In the genomic region with DNA sequence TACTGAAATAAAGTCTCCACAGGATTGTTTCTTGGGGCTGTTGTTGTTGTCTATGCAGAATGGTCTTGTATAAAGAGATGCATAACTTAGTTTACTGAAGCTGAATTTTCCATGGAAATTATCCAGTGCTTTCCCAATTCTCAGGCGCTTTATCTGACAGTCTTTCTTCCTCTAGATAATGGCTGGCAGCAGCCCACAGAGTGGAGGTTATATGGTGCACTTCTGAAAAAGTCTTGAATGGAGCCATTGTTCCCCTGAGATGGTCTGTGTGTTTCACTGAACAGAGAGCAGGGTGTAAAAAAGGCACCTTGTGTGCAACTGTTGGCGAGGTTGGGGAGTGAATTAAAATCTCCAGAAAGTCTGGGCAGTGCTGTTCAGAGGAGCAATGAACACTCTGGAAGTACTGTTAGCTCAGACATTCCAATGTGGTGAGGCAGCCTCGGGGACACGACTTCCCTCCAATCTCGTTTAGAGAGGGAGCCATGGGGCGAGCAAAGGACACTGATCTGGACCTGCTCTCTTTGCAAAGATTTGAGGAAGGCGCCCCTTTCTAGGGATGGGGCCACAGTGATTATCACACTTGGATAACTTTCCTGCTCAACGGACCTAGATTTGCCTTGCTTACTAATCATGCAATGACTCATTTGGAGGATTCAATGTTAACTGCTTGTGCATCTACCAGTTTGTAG, we compare ENCODE assay signal across 1 cellular context.
A peak's percentile ranks its signal among the peaks of the same experiment; 100 is the strongest.
TF ChIP-seq lines count a peak whose summit lies in the region.

No MANE protein-coding gene starts in this region.

TF ChIP-seq in HEK293, 187 proteins besides CTCF, POLR2A, EP300 and RAD21 (continued from another document and continues in another):
- TF ChIP-seq, protein P1, sequence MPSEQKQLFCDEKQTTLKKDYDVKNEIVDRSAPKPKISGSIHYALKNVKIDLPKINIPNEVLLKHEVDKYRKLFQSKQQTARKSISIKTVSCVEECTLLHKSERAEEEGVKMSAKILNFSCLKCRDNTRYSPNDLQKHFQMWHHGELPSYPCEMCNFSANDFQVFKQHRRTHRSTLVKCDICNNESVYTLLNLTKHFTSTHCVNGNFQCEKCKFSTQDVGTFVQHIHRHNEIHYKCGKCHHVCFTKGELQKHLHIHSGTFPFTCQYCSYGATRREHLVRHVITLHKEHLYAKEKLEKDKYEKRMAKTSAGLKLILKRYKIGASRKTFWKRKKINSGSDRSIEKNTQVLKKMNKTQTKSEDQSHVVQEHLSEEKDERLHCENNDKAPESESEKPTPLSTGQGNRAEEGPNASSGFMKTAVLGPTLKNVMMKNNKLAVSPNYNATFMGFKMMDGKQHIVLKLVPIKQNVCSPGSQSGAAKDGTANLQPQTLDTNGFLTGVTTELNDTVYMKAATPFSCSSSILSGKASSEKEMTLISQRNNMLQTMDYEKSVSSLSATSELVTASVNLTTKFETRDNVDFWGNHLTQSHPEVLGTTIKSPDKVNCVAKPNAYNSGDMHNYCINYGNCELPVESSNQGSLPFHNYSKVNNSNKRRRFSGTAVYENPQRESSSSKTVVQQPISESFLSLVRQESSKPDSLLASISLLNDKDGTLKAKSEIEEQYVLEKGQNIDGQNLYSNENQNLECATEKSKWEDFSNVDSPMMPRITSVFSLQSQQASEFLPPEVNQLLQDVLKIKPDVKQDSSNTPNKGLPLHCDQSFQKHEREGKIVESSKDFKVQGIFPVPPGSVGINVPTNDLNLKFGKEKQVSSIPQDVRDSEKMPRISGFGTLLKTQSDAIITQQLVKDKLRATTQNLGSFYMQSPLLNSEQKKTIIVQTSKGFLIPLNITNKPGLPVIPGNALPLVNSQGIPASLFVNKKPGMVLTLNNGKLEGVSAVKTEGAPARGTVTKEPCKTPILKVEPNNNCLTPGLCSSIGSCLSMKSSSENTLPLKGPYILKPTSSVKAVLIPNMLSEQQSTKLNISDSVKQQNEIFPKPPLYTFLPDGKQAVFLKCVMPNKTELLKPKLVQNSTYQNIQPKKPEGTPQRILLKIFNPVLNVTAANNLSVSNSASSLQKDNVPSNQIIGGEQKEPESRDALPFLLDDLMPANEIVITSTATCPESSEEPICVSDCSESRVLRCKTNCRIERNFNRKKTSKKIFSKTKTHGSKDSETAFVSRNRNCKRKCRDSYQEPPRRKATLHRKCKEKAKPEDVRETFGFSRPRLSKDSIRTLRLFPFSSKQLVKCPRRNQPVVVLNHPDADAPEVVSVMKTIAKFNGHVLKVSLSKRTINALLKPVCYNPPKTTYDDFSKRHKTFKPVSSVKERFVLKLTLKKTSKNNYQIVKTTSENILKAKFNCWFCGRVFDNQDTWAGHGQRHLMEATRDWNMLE (tag by site-specific recombination; conservative IDR thresholded peaks at IDR 0.05; ENCODE audit: low read depth) = no peak
- TF ChIP-seq ZSCAN30 (tag by site-specific recombination; IDR thresholded peaks at IDR 0.05) (0 out of 2 replicates have a peak, but pooled peaks have one; percentile 36), SP7 (tag by site-specific recombination; IDR thresholded peaks at IDR 0.05) (peak; percentile 74), ZNF654 (tag by site-specific recombination; IDR thresholded peaks at IDR 0.05; ENCODE audit: low read depth) (no peak), ZNF16 (tag by site-specific recombination; IDR thresholded peaks at IDR 0.05; ENCODE audit: low read depth) (no peak), ZBTB21 (tag by site-specific recombination; IDR thresholded peaks at IDR 0.05) (peak; percentile 19; the same call in 1 of the 2 replicates), MZF1 (tag by site-specific recombination; IDR thresholded peaks at IDR 0.05; ENCODE audit: borderline replicate concordance) (peak; percentile 65; the same call in 1 of the 2 replicates), TRIM28 (IDR thresholded peaks at IDR 0.05; ENCODE audit: borderline replicate concordance, low read length) (peak; percentile 67; the same call in 1 of the 2 replicates), ZEB2 (tag by site-specific recombination; IDR thresholded peaks at IDR 0.05) (peak; percentile 64), GLIS2 (tag by site-specific recombination; IDR thresholded peaks at IDR 0.05) (no peak), ZNF777 (tag by site-specific recombination; IDR thresholded peaks at IDR 0.05; ENCODE audit: borderline replicate concordance) (no peak), ZNF558 (tag by site-specific recombination; IDR thresholded peaks at IDR 0.05) (no peak), ZNF112 (tag by site-specific recombination; IDR thresholded peaks at IDR 0.05) (no peak), ZNF184 (tag by site-specific recombination; IDR thresholded peaks at IDR 0.05) (no peak), ZBTB20 (tag by site-specific recombination; IDR thresholded peaks at IDR 0.05) (peak; percentile 77; the same call in 1 of the 2 replicates), ZNF600 (tag by site-specific recombination; IDR thresholded peaks at IDR 0.05) (peak; percentile 75), ZNF629 (tag by site-specific recombination; IDR thresholded peaks at IDR 0.05) (no peak; the same call in 1 of the 2 replicates), IKZF3 (tag by site-specific recombination; IDR thresholded peaks at IDR 0.05) (0 out of 2 replicates have a peak, but pooled peaks have one; percentile 26)
- TF ChIP-seq, protein P2, sequence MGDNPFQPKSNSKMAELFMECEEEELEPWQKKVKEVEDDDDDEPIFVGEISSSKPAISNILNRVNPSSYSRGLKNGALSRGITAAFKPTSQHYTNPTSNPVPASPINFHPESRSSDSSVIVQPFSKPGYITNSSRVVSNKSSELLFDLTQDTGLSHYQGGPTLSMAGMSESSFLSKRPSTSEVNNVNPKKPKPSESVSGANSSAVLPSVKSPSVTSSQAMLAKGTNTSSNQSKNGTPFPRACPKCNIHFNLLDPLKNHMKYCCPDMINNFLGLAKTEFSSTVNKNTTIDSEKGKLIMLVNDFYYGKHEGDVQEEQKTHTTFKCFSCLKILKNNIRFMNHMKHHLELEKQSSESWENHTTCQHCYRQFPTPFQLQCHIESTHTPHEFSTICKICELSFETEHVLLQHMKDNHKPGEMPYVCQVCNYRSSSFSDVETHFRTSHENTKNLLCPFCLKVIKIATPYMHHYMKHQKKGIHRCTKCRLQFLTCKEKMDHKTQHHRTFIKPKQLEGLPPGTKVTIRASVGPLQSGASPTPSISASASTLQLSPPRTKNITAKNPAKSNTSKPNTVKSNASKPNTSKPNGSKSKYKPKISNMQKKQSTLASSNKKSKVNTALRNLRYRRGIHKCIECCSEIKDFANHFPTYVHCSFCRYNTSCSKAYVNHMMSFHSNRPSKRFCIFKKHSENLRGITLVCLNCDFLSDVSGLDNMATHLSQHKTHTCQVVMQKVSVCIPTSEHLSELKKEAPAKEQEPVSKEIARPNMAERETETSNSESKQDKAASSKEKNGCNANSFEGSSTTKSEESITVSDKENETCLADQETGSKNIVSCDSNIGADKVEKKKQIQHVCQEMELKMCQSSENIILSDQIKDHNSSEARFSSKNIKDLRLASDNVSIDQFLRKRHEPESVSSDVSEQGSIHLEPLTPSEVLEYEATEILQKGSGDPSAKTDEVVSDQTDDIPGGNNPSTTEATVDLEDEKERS (tag by site-specific recombination; IDR thresholded peaks at IDR 0.05) = no peak
- TF ChIP-seq, protein P3, sequence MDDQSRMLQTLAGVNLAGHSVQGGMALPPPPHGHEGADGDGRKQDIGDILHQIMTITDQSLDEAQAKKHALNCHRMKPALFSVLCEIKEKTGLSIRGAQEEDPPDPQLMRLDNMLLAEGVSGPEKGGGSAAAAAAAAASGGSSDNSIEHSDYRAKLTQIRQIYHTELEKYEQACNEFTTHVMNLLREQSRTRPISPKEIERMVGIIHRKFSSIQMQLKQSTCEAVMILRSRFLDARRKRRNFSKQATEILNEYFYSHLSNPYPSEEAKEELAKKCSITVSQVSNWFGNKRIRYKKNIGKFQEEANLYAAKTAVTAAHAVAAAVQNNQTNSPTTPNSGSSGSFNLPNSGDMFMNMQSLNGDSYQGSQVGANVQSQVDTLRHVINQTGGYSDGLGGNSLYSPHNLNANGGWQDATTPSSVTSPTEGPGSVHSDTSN (CRISPR knock-in tag; IDR thresholded peaks at IDR 0.05) = no peak
- TF ChIP-seq, protein P4, sequence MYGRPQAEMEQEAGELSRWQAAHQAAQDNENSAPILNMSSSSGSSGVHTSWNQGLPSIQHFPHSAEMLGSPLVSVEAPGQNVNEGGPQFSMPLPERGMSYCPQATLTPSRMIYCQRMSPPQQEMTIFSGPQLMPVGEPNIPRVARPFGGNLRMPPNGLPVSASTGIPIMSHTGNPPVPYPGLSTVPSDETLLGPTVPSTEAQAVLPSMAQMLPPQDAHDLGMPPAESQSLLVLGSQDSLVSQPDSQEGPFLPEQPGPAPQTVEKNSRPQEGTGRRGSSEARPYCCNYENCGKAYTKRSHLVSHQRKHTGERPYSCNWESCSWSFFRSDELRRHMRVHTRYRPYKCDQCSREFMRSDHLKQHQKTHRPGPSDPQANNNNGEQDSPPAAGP (tag by site-specific recombination; IDR thresholded peaks at IDR 0.05) = no peak
- TF ChIP-seq, protein P5, sequence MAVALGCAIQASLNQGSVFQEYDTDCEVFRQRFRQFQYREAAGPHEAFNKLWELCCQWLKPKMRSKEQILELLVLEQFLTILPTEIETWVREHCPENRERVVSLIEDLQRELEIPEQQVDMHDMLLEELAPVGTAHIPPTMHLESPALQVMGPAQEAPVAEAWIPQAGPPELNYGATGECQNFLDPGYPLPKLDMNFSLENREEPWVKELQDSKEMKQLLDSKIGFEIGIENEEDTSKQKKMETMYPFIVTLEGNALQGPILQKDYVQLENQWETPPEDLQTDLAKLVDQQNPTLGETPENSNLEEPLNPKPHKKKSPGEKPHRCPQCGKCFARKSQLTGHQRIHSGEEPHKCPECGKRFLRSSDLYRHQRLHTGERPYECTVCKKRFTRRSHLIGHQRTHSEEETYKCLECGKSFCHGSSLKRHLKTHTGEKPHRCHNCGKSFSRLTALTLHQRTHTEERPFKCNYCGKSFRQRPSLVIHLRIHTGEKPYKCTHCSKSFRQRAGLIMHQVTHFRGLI (tag by site-specific recombination; IDR thresholded peaks at IDR 0.05) = no peak
- TF ChIP-seq, protein P6, sequence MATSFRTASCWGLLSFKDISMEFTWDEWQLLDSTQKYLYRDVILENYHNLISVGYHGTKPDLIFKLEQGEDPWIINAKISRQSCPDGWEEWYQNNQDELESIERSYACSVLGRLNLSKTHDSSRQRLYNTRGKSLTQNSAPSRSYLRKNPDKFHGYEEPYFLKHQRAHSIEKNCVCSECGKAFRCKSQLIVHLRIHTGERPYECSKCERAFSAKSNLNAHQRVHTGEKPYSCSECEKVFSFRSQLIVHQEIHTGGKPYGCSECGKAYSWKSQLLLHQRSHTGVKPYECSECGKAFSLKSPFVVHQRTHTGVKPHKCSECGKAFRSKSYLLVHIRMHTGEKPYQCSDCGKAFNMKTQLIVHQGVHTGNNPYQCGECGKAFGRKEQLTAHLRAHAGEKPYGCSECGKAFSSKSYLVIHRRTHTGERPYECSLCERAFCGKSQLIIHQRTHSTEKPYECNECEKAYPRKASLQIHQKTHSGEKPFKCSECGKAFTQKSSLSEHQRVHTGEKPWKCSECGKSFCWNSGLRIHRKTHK (tag by site-specific recombination; IDR thresholded peaks at IDR 0.05) = no peak
- TF ChIP-seq, protein P7, sequence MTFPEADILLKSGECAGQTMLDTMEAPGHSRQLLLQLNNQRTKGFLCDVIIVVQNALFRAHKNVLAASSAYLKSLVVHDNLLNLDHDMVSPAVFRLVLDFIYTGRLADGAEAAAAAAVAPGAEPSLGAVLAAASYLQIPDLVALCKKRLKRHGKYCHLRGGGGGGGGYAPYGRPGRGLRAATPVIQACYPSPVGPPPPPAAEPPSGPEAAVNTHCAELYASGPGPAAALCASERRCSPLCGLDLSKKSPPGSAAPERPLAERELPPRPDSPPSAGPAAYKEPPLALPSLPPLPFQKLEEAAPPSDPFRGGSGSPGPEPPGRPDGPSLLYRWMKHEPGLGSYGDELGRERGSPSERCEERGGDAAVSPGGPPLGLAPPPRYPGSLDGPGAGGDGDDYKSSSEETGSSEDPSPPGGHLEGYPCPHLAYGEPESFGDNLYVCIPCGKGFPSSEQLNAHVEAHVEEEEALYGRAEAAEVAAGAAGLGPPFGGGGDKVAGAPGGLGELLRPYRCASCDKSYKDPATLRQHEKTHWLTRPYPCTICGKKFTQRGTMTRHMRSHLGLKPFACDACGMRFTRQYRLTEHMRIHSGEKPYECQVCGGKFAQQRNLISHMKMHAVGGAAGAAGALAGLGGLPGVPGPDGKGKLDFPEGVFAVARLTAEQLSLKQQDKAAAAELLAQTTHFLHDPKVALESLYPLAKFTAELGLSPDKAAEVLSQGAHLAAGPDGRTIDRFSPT (tag by site-specific recombination; IDR thresholded peaks at IDR 0.05) = no peak
- TF ChIP-seq, protein P8, sequence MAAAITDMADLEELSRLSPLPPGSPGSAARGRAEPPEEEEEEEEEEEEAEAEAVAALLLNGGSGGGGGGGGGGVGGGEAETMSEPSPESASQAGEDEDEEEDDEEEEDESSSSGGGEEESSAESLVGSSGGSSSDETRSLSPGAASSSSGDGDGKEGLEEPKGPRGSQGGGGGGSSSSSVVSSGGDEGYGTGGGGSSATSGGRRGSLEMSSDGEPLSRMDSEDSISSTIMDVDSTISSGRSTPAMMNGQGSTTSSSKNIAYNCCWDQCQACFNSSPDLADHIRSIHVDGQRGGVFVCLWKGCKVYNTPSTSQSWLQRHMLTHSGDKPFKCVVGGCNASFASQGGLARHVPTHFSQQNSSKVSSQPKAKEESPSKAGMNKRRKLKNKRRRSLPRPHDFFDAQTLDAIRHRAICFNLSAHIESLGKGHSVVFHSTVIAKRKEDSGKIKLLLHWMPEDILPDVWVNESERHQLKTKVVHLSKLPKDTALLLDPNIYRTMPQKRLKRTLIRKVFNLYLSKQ (tag by site-specific recombination; IDR thresholded peaks at IDR 0.05; ENCODE audit: borderline replicate concordance) = no peak
- TF ChIP-seq, protein P9, sequence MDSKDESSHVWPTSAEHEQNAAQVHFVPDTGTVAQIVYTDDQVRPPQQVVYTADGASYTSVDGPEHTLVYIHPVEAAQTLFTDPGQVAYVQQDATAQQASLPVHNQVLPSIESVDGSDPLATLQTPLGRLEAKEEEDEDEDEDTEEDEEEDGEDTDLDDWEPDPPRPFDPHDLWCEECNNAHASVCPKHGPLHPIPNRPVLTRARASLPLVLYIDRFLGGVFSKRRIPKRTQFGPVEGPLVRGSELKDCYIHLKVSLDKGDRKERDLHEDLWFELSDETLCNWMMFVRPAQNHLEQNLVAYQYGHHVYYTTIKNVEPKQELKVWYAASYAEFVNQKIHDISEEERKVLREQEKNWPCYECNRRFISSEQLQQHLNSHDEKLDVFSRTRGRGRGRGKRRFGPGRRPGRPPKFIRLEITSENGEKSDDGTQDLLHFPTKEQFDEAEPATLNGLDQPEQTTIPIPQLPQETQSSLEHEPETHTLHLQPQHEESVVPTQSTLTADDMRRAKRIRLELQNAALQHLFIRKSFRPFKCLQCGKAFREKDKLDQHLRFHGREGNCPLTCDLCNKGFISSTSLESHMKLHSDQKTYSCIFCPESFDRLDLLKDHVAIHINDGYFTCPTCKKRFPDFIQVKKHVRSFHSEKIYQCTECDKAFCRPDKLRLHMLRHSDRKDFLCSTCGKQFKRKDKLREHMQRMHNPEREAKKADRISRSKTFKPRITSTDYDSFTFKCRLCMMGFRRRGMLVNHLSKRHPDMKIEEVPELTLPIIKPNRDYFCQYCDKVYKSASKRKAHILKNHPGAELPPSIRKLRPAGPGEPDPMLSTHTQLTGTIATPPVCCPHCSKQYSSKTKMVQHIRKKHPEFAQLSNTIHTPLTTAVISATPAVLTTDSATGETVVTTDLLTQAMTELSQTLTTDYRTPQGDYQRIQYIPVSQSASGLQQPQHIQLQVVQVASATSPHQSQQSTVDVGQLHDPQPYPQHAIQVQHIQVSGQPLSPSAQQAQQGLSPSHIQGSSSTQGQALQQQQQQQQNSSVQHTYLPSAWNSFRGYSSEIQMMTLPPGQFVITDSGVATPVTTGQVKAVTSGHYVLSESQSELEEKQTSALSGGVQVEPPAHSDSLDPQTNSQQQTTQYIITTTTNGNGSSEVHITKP (tag by site-specific recombination; IDR thresholded peaks at IDR 0.05) = 0 out of 2 replicates have a peak, but pooled peaks have one; percentile 16
